28 cellular contexts compared by ENCODE assay signal in the genomic region with DNA sequence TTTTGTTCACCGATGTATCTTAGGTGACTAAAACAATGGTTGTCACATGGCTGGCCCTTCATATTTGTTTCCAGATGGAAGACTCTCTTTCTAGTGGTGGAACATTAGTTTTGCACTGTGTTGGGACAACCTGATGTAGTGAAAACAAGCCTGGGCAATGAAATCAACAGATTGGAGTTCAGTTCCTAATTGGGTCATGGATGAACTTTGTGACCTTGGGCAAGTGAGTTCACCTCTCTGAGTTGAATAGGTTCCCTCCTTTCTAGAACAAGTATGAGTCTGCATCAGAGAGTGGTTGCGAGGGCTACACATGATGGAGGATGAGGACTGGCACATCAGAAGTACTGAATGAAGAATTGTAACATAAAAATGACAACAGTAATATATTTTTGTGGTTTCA.
"Had no signal": no experiment of that assay in that cellular context is flagged by ENCODE, and none has a peak within 500 bp of the region (broad histone marks: within the 10 kb centered on the region; RNA-seq: fewer than 3 reads in every experiment).

No MANE protein-coding gene starts in this region.

- ATAC-seq: gastrocnemius medialis; stimulated activated naive CD8-positive, alpha-beta T cell treated with anti-CD3 and anti-CD28 coated beads, Interleukin-15, Interleukin-2, amounts not matched to agents 100 U/mL and 50 U/mL, for 24 hours had no signal

- H3K36me3 Mint-ChIP-seq: activated CD4-positive, alpha-beta memory T cell treated with anti-CD3 and anti-CD28 coated beads for 36 hours had no signal

- H3K27me3 Mint-ChIP-seq: activated CD4-positive, alpha-beta memory T cell treated with anti-CD3 and anti-CD28 coated beads for 36 hours had no signal

- H3K4me3 Mint-ChIP-seq: activated CD4-positive, alpha-beta memory T cell treated with anti-CD3 and anti-CD28 coated beads for 36 hours; activated CD4-positive, alpha-beta T cell treated with anti-CD3 and anti-CD28 coated beads, Interleukin-2, amount 10 ng/mL, durations not matched to agents 24 days and 14 days; activated naive CD4-positive, alpha-beta T cell treated with anti-CD3 and anti-CD28 coated beads for 36 hours; activated T-helper 1 cell treated with anti-CD3 and anti-CD28 coated beads, Interleukin-12 subunit alpha, Interleukin-12 subunit beta, Interleukin-2, Interleukin-4 antibody, amounts not matched to agents 30 ng/mL and 10 ng/mL and 1 ng/mL, durations not matched to agents 14 hours and 24 hours and 36 hours had no signal

- H3K9me3 ChIP-seq: gastrocnemius medialis, left ventricle myocardium inferior, neutrophil, ovary, right lobe of liver, testis, transverse colon, uterus had no signal

- DNase-seq: activated CD4-positive, alpha-beta memory T cell treated with anti-CD3 and anti-CD28 coated beads for 36 hours; activated CD4-positive, alpha-beta T cell treated with anti-CD3 and anti-CD28 coated beads, Interleukin-2, amount 10 ng/mL, durations not matched to agents 24 days and 14 days; activated CD4-positive, CD25-positive, alpha-beta regulatory T cell treated with anti-CD3 and anti-CD28 coated beads, Interleukin-2, amount 50 U/mL, for 72 hours; activated CD8-positive, alpha-beta memory T cell treated with anti-CD3 and anti-CD28 coated beads, Interleukin-2, amount 50 U/mL, for 4 hours; activated effector memory CD4-positive, alpha-beta T cell treated with anti-CD3 and anti-CD28 coated beads, Interleukin-2, amount 50 U/mL, for 16 hours; activated naive CD4-positive, alpha-beta T cell treated with anti-CD3 and anti-CD28 coated beads for 36 hours; activated T-cell treated with anti-CD3 and anti-CD28 coated beads, Interleukin-2, amount 50 U/mL, for 1 hour; dorsolateral prefrontal cortex; effector memory CD4-positive, alpha-beta T cell; erythroblast; gastrocnemius medialis; islet precursor cell; left ventricle myocardium inferior; ovary; right lobe of liver; stimulated activated CD4-positive, alpha-beta T cell treated with anti-CD3 and anti-CD28 coated beads, Interleukin-12 subunit alpha, Interleukin-12 subunit beta, amount 100 ng/mL, for 4 hours; stimulated activated CD4-positive, alpha-beta T cell treated with anti-CD3 and anti-CD28 coated beads, Interleukin-4, amount 100 ng/mL, for 1 hour; stimulated activated naive CD8-positive, alpha-beta T cell treated with anti-CD3 and anti-CD28 coated beads, Interleukin-15, Interleukin-2, amounts not matched to agents 100 U/mL and 50 U/mL, for 24 hours; T-helper 2 cell; testis; transverse colon; uterus had no signal

- H3K27ac Mint-ChIP-seq: activated CD4-positive, alpha-beta memory T cell treated with anti-CD3 and anti-CD28 coated beads for 36 hours; activated CD4-positive, alpha-beta T cell treated with anti-CD3 and anti-CD28 coated beads, Interleukin-2, amount 10 ng/mL, durations not matched to agents 24 days and 14 days; activated naive CD4-positive, alpha-beta T cell treated with anti-CD3 and anti-CD28 coated beads for 36 hours; activated T-helper 1 cell treated with anti-CD3 and anti-CD28 coated beads, Interleukin-12 subunit alpha, Interleukin-12 subunit beta, Interleukin-2, Interleukin-4 antibody, amounts not matched to agents 30 ng/mL and 10 ng/mL and 1 ng/mL, durations not matched to agents 14 hours and 24 hours and 36 hours had no signal

- H3K4me3 ChIP-seq: cardiac muscle cell, coronary artery, dorsolateral prefrontal cortex, gastrocnemius medialis, hepatocyte, left ventricle myocardium inferior, lung, ovary, right lobe of liver, testis, transverse colon, uterus had no signal

- H3K4me1 ChIP-seq: uterus had no signal

- H3K27ac ChIP-seq: cardiac muscle cell, coronary artery, dorsolateral prefrontal cortex, gastrocnemius medialis, hepatocyte, left ventricle myocardium inferior, neutrophil, ovary, right lobe of liver, testis, transverse colon, uterus had no signal

- H3K36me3 ChIP-seq: cardiac muscle cell, gastrocnemius medialis, left ventricle myocardium inferior, neutrophil, ovary, right lobe of liver, transverse colon, uterus had no signal

- H3K27me3 ChIP-seq: ovary, right lobe of liver, testis, uterus had no signal
